1 cellular context compared by ENCODE assay signal in genomic region chr12:124913474-124914391, GRCh38.
TF ChIP-seq lines count a peak whose summit lies in the region.

No MANE protein-coding gene starts in this region.

TF ChIP-seq in H1, 55 proteins besides CTCF, POLR2A, EP300 and RAD21:
- TF ChIP-seq TBP (IDR thresholded peaks at IDR 0.05; ENCODE audit: low read depth, low read length) (peak; percentile 67), EGR1 (IDR thresholded peaks at IDR 0.05; ENCODE audit: borderline replicate concordance, low read depth, low read length) (peak; percentile 85; the same call in 1 of the 2 replicates), SP1 (IDR thresholded peaks at IDR 0.05; ENCODE audit: low read depth, low read length) (no peak), SIRT6 (IDR thresholded peaks at IDR 0.05; ENCODE audit: low read length) (no peak), ATF3 (IDR thresholded peaks at IDR 0.05; ENCODE audit: insufficient read depth, low read depth, low read length) (0 out of 2 replicates have a peak, but pooled peaks have one; percentile 20), SAP30 (IDR thresholded peaks at IDR 0.05; ENCODE audit: insufficient read depth, insufficient replicate concordance, low read length) (peak; percentile 54), HDAC2 (IDR thresholded peaks at IDR 0.05; ENCODE audit: borderline replicate concordance in 1 of 2, low read depth in 2 of 2, low read length in 2 of 2) (0 out of 4 replicates have a peak, but pooled peaks have one; percentile 23 to 39), ATF2 (IDR thresholded peaks at IDR 0.05; ENCODE audit: low read length) (0 out of 2 replicates have a peak, but pooled peaks have one; percentile 82), CREB1 (IDR thresholded peaks at IDR 0.05) (peak; percentile 95), RFX5 (IDR thresholded peaks at IDR 0.05; ENCODE audit: borderline replicate concordance, low read depth, low read length) (0 out of 2 replicates have a peak, but pooled peaks have one; percentile 7), MAX (IDR thresholded peaks at IDR 0.05) (peak; percentile 71), PHF8 (conservative IDR thresholded peaks at IDR 0.05; ENCODE audit: low read depth, low read length) (no peak), TEAD4 (IDR thresholded peaks at IDR 0.05; ENCODE audit: low read depth, low read length) (peak; percentile 9; the same call in 1 of the 2 replicates), JUN (IDR thresholded peaks at IDR 0.05; ENCODE audit: low read depth, low read length) (0 out of 2 replicates have a peak, but pooled peaks have one; percentile 24), POLR2AphosphoS5 (IDR thresholded peaks at IDR 0.05; ENCODE audit: low read depth, low read length) (peak; percentile 88; the same call in 1 of the 2 replicates), CTBP2 (IDR thresholded peaks at IDR 0.05; ENCODE audit: borderline replicate concordance, insufficient read depth, insufficient read length, low read length) (no peak), JUND (IDR thresholded peaks at IDR 0.05; ENCODE audit: low read length) (peak; percentile 86)
